In genomic region chr14:23232241-23232808, GRCh38 we compare ENCODE assay signal across 4 cellular contexts. TPM values are rescaled to one million over a fixed set of nuclear protein-coding genes. Genes with fewer than 3 reads are reported as not detected.
"Had no signal": no experiment of that assay in that cellular context is flagged by ENCODE, and none has a peak within 500 bp of the region (broad histone marks: within the 10 kb centered on the region; RNA-seq: fewer than 3 reads in every experiment).

No MANE protein-coding gene starts in this region.

RNA-seq across cellular contexts. Expression of gene RNF212B, which starts 5.4 kb away (rescaled TPM):
- total RNA-seq: LHCN-M2, M059J, MCF 10A, NCI-H460 had no signal
